Comparison of ENCODE assay signal across 29 cellular contexts in genomic region chr12:116843085-116843484, GRCh38. TPM values are rescaled to one million over a fixed set of nuclear protein-coding genes. Genes with fewer than 3 reads are reported as not detected.
"Had no signal": no experiment of that assay in that cellular context is flagged by ENCODE, and none has a peak within 500 bp of the region (broad histone marks: within the 10 kb centered on the region; RNA-seq: fewer than 3 reads in every experiment).

No MANE protein-coding gene starts in this region.

- H3K4me3 ChIP-seq: stomach, suprapubic skin, testis, thoracic aorta, thyroid gland, tibial artery, tibial nerve, transverse colon, upper lobe of left lung, upper lobe of right lung, uterus, vagina had no signal

- H3K4me3 Mint-ChIP-seq: stimulated activated effector memory CD8-positive, alpha-beta T cell treated with anti-CD3 and anti-CD28 coated beads, Interleukin-12 subunit alpha, Interleukin-12 subunit beta, amount 100 ng/mL, for 72 hours; stimulated activated memory B cell treated with anti-CD40 and anti-IgM and Interleukin-4, amounts not matched to agents 10 μg/mL and 1 μg/mL and 100 μg/mL, for 72 hours; stimulated activated naive B cell treated with anti-CD40 and anti-IgM and Interleukin-4, amounts not matched to agents 10 μg/mL and 1 μg/mL and 100 μg/mL, for 72 hours; stimulated activated naive CD8-positive, alpha-beta T cell treated with anti-CD3 and anti-CD28 coated beads, Interleukin-15, amount 100 ng/mL, for 72 hours; stimulated activated naive CD8-positive, alpha-beta T cell treated with anti-CD3 and anti-CD28 coated beads, Interleukin-15, Interleukin-2, amounts not matched to agents 100 ng/mL and 50 ng/mL, for 24 hours; type B pancreatic cell had no signal

- H3K4me1 Mint-ChIP-seq: stimulated activated effector memory CD8-positive, alpha-beta T cell treated with anti-CD3 and anti-CD28 coated beads, Interleukin-12 subunit alpha, Interleukin-12 subunit beta, amount 100 ng/mL, for 72 hours; stimulated activated naive CD8-positive, alpha-beta T cell treated with anti-CD3 and anti-CD28 coated beads, Interleukin-15, amount 100 ng/mL, for 72 hours had no signal

- H3K4me1 ChIP-seq: stomach, suprapubic skin, testis, thyroid gland, tibial artery, tibial nerve, transverse colon, upper lobe of left lung, upper lobe of right lung, uterus, vagina had no signal

- DNase-seq: stimulated activated CD4-positive, alpha-beta T cell treated with anti-CD3 and anti-CD28 coated beads, Interleukin-2, amount 100 ng/mL, for 48 hours; stimulated activated CD4-positive, alpha-beta T cell treated with anti-CD3 and anti-CD28 coated beads, Interleukin-4, amount 100 ng/mL, for 1 hour; stimulated activated CD4-positive, alpha-beta T cell treated with anti-CD3 and anti-CD28 coated beads, Interleukin-4, amount 100 ng/mL, for 24 hours; stimulated activated CD4-positive, alpha-beta T cell treated with anti-CD3 and anti-CD28 coated beads, Interleukin-4, amount 100 ng/mL, for 4 hours; stimulated activated CD8-positive, alpha-beta memory T cell treated with anti-CD3 and anti-CD28 coated beads, Interleukin-4, amount 100 ng/mL, for 48 hours; stimulated activated naive B cell treated with anti-CD40 and anti-IgM and Interleukin-4, amounts not matched to agents 10 μg/mL and 1 μg/mL and 100 μg/mL, for 72 hours; stimulated activated naive CD4-positive, alpha-beta T cell; stimulated activated naive CD4-positive, alpha-beta T cell treated with Interleukin-2 at 50 U/mL for 16 hours; stimulated activated naive CD8-positive, alpha-beta T cell treated with anti-CD3 and anti-CD28 coated beads, Interleukin-15, amount 100 ng/mL, for 72 hours; stimulated activated naive CD8-positive, alpha-beta T cell treated with anti-CD3 and anti-CD28 coated beads, Interleukin-15, Interleukin-2, amounts not matched to agents 100 U/mL and 50 U/mL, for 24 hours; stomach; substantia nigra; testis; thyroid gland; tibial artery; transverse colon; trophoblast cell; upper lobe of left lung; upper lobe of right lung; uterus had no signal

- H3K27ac Mint-ChIP-seq: stimulated activated effector memory CD8-positive, alpha-beta T cell treated with anti-CD3 and anti-CD28 coated beads, Interleukin-12 subunit alpha, Interleukin-12 subunit beta, amount 100 ng/mL, for 72 hours; stimulated activated memory B cell treated with anti-CD40 and anti-IgM and Interleukin-4, amounts not matched to agents 10 μg/mL and 1 μg/mL and 100 μg/mL, for 72 hours; stimulated activated naive B cell treated with anti-CD40 and anti-IgM and Interleukin-4, amounts not matched to agents 10 μg/mL and 1 μg/mL and 100 μg/mL, for 72 hours; stimulated activated naive CD8-positive, alpha-beta T cell treated with anti-CD3 and anti-CD28 coated beads, Interleukin-15, amount 100 ng/mL, for 72 hours; stimulated activated naive CD8-positive, alpha-beta T cell treated with anti-CD3 and anti-CD28 coated beads, Interleukin-15, Interleukin-2, amounts not matched to agents 100 ng/mL and 50 ng/mL, for 24 hours; type B pancreatic cell had no signal

- FAIRE-seq: urothelium cell line had no signal

- H3K36me3 Mint-ChIP-seq: stimulated activated effector memory CD8-positive, alpha-beta T cell treated with anti-CD3 and anti-CD28 coated beads, Interleukin-12 subunit alpha, Interleukin-12 subunit beta, amount 100 ng/mL, for 72 hours had no signal

- H3K27me3 Mint-ChIP-seq: stimulated activated memory B cell treated with anti-CD40 and anti-IgM and Interleukin-4, amounts not matched to agents 10 μg/mL and 1 μg/mL and 100 μg/mL, for 72 hours; stimulated activated naive B cell treated with anti-CD40 and anti-IgM and Interleukin-4, amounts not matched to agents 10 μg/mL and 1 μg/mL and 100 μg/mL, for 72 hours; stimulated activated naive CD8-positive, alpha-beta T cell treated with anti-CD3 and anti-CD28 coated beads, Interleukin-15, amount 100 ng/mL, for 72 hours; stimulated activated naive CD8-positive, alpha-beta T cell treated with anti-CD3 and anti-CD28 coated beads, Interleukin-15, Interleukin-2, amounts not matched to agents 100 ng/mL and 50 ng/mL, for 24 hours; type B pancreatic cell had no signal

- H3K9me3 Mint-ChIP-seq: stimulated activated effector memory CD8-positive, alpha-beta T cell treated with anti-CD3 and anti-CD28 coated beads, Interleukin-12 subunit alpha, Interleukin-12 subunit beta, amount 100 ng/mL, for 72 hours; stimulated activated naive B cell treated with anti-CD40 and anti-IgM and Interleukin-4, amounts not matched to agents 10 μg/mL and 1 μg/mL and 100 μg/mL, for 72 hours; stimulated activated naive CD8-positive, alpha-beta T cell treated with anti-CD3 and anti-CD28 coated beads, Interleukin-15, amount 100 ng/mL, for 72 hours; stimulated activated naive CD8-positive, alpha-beta T cell treated with anti-CD3 and anti-CD28 coated beads, Interleukin-15, Interleukin-2, amounts not matched to agents 100 ng/mL and 50 ng/mL, for 24 hours had no signal

- H3K9me3 ChIP-seq: stomach, suprapubic skin, testis, thoracic aorta, thyroid gland, tibial artery, tibial nerve, transverse colon, upper lobe of left lung, upper lobe of right lung, uterus, vagina had no signal

- H3K27ac ChIP-seq: stomach, suprapubic skin, testis, thoracic aorta, thyroid gland, tibial artery, tibial nerve, transverse colon, upper lobe of left lung, upper lobe of right lung, uterus, vagina had no signal

- ATAC-seq: stimulated activated effector memory CD8-positive, alpha-beta T cell treated with anti-CD3 and anti-CD28 coated beads, Interleukin-12 subunit alpha, Interleukin-12 subunit beta, amount 100 ng/mL, for 72 hours; stimulated activated memory B cell treated with anti-CD40 and anti-IgM and Interleukin-4, amounts not matched to agents 10 μg/mL and 1 μg/mL and 100 μg/mL, for 72 hours; stimulated activated naive B cell treated with anti-CD40 and anti-IgM and Interleukin-4, amounts not matched to agents 10 μg/mL and 1 μg/mL and 100 μg/mL, for 72 hours; stimulated activated naive CD8-positive, alpha-beta T cell treated with anti-CD3 and anti-CD28 coated beads, Interleukin-15, amount 100 ng/mL, for 72 hours; stimulated activated naive CD8-positive, alpha-beta T cell treated with anti-CD3 and anti-CD28 coated beads, Interleukin-15, Interleukin-2, amounts not matched to agents 100 U/mL and 50 U/mL, for 24 hours; upper lobe of right lung had no signal

- H3K36me3 ChIP-seq: stomach, suprapubic skin, thoracic aorta, thyroid gland, tibial artery, tibial nerve, transverse colon, upper lobe of left lung, upper lobe of right lung, uterus, vagina had no signal

- H3K27me3 ChIP-seq: stomach, suprapubic skin, testis, thyroid gland, tibial artery, tibial nerve, transverse colon, upper lobe of left lung, upper lobe of right lung, uterus, vagina had no signal

RNA-seq across cellular contexts. Expression of gene HRK, which starts 38.2 kb away (rescaled TPM):
- total RNA-seq: suprapubic skin, upper lobe of right lung, vagina had no signal
